9 cellular contexts compared by ENCODE assay signal in genomic region chr5:39080597-39081204, GRCh38. TPM values are rescaled to one million over a fixed set of nuclear protein-coding genes. Genes with fewer than 3 reads are reported as not detected.
DNase-seq lines count a peak whose midpoint lies in the region; ATAC-seq, FAIRE-seq and TF ChIP-seq lines count a peak whose summit lies in the region.
"Had no signal": no experiment of that assay in that cellular context is flagged by ENCODE, and none has a peak within 500 bp of the region (broad histone marks: within the 10 kb centered on the region; RNA-seq: fewer than 3 reads in every experiment).

No MANE protein-coding gene starts in this region.

- H3K4me3 ChIP-seq in kidney epithelial cell (ENCODE audit: low read depth, low read length) = no peak overlapping the region

- peaks cover 34% of the 10 kb centered on the region for H3K27me3 Mint-ChIP-seq in activated naive CD4-positive, alpha-beta T cell treated with anti-CD3 and anti-CD28 coated beads for 36 hours (ENCODE audit: low read depth)

- DNase-seq in activated naive CD4-positive, alpha-beta T cell treated with anti-CD3 and anti-CD28 coated beads for 36 hours = peak; percentile 50
- no peak for DNase-seq in activated naive CD4-positive, alpha-beta T cell (lab: John Stamatoyannopoulos, UW)
- DNase-seq in RCC 7860 (ENCODE audit: low spot score) (peak; percentile 52), kidney epithelial cell (ENCODE audit: low read depth) (no peak), superior temporal gyrus (ENCODE audit: extremely low spot score) (peak; percentile 84)
- DNase-seq in effector CD4-positive, alpha-beta T cell = no peak

- TF ChIP-seq CTCF in kidney epithelial cell (IDR thresholded peaks at IDR 0.05; ENCODE audit: insufficient read depth, low read length, poor library complexity, severe bottlenecking) = peak; percentile 85

- H3K36me3 Mint-ChIP-seq in activated naive CD4-positive, alpha-beta T cell treated with anti-CD3 and anti-CD28 coated beads for 36 hours (ENCODE audit: low read depth) = no peaks in the 10 kb centered on the region

- FAIRE-seq in RCC 7860 (lab: Jason Lieb, UNC) = peak; percentile 63
- peak; percentile 78 for FAIRE-seq in colon (lab: Jason Lieb, UNC)

- peaks cover 24% of the 10 kb centered on the region for H3K4me1 Mint-ChIP-seq in activated naive CD4-positive, alpha-beta T cell treated with anti-CD3 and anti-CD28 coated beads for 36 hours (ENCODE audit: low read depth)

- ATAC-seq in HG03354 (IDR thresholded peaks at IDR 0.05; ENCODE audit: poor library complexity, severe bottlenecking, unreplicated experiment) = peak; percentile 40

- no peaks in the 10 kb centered on the region for H3K36me3 ChIP-seq in kidney epithelial cell (ENCODE audit: control insufficient read depth, insufficient read depth, low read length)

- intact Hi-C loops in activated naive CD4-positive, alpha-beta T cell treated with anti-CD3 and anti-CD28 coated beads for 36 hours (cut with micrococcal nuclease) = loop anchor here (1.0 kb wide), 4 partner anchors 75 to 639 kb away; no protein-coding TSS in a partner anchor

- peaks cover 3% of the 10 kb centered on the region for H3K9me3 Mint-ChIP-seq in activated naive CD4-positive, alpha-beta T cell treated with anti-CD3 and anti-CD28 coated beads for 36 hours

- no peak overlapping the region for H3K4me3 Mint-ChIP-seq in activated naive CD4-positive, alpha-beta T cell treated with anti-CD3 and anti-CD28 coated beads for 36 hours
- H3K4me3 Mint-ChIP-seq: stimulated activated naive CD8-positive, alpha-beta T cell treated with anti-CD3 and anti-CD28 coated beads, Interleukin-15, Interleukin-2, amounts not matched to agents 100 ng/mL and 50 ng/mL, for 24 hours had no signal

- no peaks in the 10 kb centered on the region for H3K27me3 ChIP-seq in kidney epithelial cell (ENCODE audit: control insufficient read depth, insufficient read depth, low read length)

- CTCF ChIA-PET in activated naive CD4-positive, alpha-beta T cell treated with anti-CD3 and anti-CD28 coated beads for 36 hours (lab: Charles Lee) = interaction anchor here (0.6 to 3.3 kb wide), 38 partner anchors 9 to 295 kb away, joined by 3 to 19 read pairs (median 4); no protein-coding TSS in a partner anchor

- H3K27ac Mint-ChIP-seq in activated naive CD4-positive, alpha-beta T cell treated with anti-CD3 and anti-CD28 coated beads for 36 hours = no peak overlapping the region
- H3K27ac Mint-ChIP-seq: stimulated activated naive CD8-positive, alpha-beta T cell treated with anti-CD3 and anti-CD28 coated beads, Interleukin-15, Interleukin-2, amounts not matched to agents 100 ng/mL and 50 ng/mL, for 24 hours had no signal

RNA-seq across cellular contexts. Expression of gene RICTOR, which starts 6.5 kb away (rescaled TPM):
- total RNA-seq in activated naive CD4-positive, alpha-beta T cell treated with anti-CD3 and anti-CD28 coated beads for 36 hours = 10 to 100 TPM; 25.0 to 26.1 TPM
- 19.9 and 23.3 TPM in 2 replicates for total RNA-seq in kidney epithelial cell

Comparison
In these comparisons a context has a peak if more than half of its experiments do, and no peak if none do; other contexts are left out.
1. DNase-seq: peak in activated naive CD4-positive, alpha-beta T cell treated with anti-CD3 and anti-CD28 coated beads for 36 hours (single experiment), RCC 7860 (single experiment) and superior temporal gyrus (single experiment); none in activated naive CD4-positive, alpha-beta T cell (0 of 4), kidney epithelial cell (single experiment) and effector CD4-positive, alpha-beta T cell (single experiment).